Comparison of ENCODE assay signal across 10 cellular contexts in the genomic region with DNA sequence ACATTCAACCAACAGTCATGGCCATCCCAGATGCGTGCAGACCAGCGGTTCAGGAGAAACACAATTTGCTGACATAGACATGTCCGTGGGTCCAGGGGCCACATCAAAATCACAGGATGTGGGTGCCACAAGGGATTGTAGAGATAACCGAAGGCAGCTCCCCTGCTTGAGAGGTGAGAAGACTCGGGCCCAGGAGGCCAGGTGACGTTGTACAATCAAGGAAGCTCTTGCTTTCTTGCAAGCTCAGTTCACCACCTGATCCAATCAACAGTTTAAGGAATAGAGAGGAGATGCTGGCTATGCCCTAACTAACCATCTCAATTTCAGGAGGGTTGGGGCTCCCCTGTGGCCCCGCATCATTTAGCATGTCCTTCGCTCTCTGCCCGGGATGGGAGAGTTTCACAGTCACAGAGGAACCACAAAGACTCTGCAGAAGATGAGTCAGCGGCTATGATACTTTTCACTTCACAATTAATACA. TPM values are rescaled to one million over a fixed set of nuclear protein-coding genes. Genes with fewer than 3 reads are reported as not detected.
DNase-seq lines count a peak whose midpoint lies in the region; ATAC-seq and TF ChIP-seq lines count a peak whose summit lies in the region.
"Had no signal": no experiment of that assay in that cellular context is flagged by ENCODE, and none has a peak within 500 bp of the region (broad histone marks: within the 10 kb centered on the region; RNA-seq: fewer than 3 reads in every experiment).

No MANE protein-coding gene starts in this region.

- H3K27ac ChIP-seq in testis, result no peak overlapping the region
- H3K27ac ChIP-seq: prostate gland had no signal

- no peaks in the 10 kb centered on the region for H3K9me3 Mint-ChIP-seq in osteocyte (ENCODE audit: unreplicated experiment)

- WGBS in testis, 2 donors, result 87 to 89% methylated on average over 8 to 10 of the region's 10 CpGs

- H3K4me1 Mint-ChIP-seq in osteocyte (ENCODE audit: unreplicated experiment), result no peaks in the 10 kb centered on the region

- H3K27ac Mint-ChIP-seq in osteocyte (ENCODE audit: unreplicated experiment), result no peak overlapping the region

- no peaks in the 10 kb centered on the region for H3K36me3 Mint-ChIP-seq in osteocyte (ENCODE audit: unreplicated experiment)

- H3K4me3 Mint-ChIP-seq in osteocyte (ENCODE audit: unreplicated experiment), result no peak overlapping the region

- TF ChIP-seq CTCF in mucosa of descending colon (IDR thresholded peaks at IDR 0.05), result no peak
- TF ChIP-seq CTCF in osteocyte (IDR thresholded peaks at IDR 0.05), result no peak
- TF ChIP-seq CTCF in testis (IDR thresholded peaks at IDR 0.05), result no peak

- H3K27me3 Mint-ChIP-seq in osteocyte (ENCODE audit: unreplicated experiment), result peaks cover 73% of the 10 kb centered on the region

- H3K4me1 ChIP-seq in mucosa of descending colon (ENCODE audit: low read depth), result peaks cover 3% of the 10 kb centered on the region
- no peaks in the 10 kb centered on the region for H3K4me1 ChIP-seq in testis
- H3K4me1 ChIP-seq: prostate gland had no signal

- ATAC-seq in GM18511 (IDR thresholded peaks at IDR 0.05; ENCODE audit: unreplicated experiment), result peak; percentile 72
- ATAC-seq in HG02623 (IDR thresholded peaks at IDR 0.05; ENCODE audit: unreplicated experiment), result peak; percentile 43
- ATAC-seq in mucosa of descending colon, result peak; percentile 14

- H3K4me3 ChIP-seq in mucosa of descending colon, result no peak overlapping the region
- no peak overlapping the region for H3K4me3 ChIP-seq in testis
- H3K4me3 ChIP-seq: prostate gland had no signal

- H3K27me3 ChIP-seq in testis, result no peaks in the 10 kb centered on the region

- H3K9me3 ChIP-seq in mucosa of descending colon, result no peaks in the 10 kb centered on the region
- no peaks in the 10 kb centered on the region for H3K9me3 ChIP-seq in testis
- H3K9me3 ChIP-seq: prostate gland had no signal

- intact Hi-C loops in mucosa of descending colon (cut with DNase I, micrococcal nuclease), result no loop called here
- intact Hi-C loops in testis (cut with DNase I; ENCODE audit: low total_unique reads), result no loop called here

- DNase-seq in T-helper 22 cell (ENCODE audit: low read depth) (peak; percentile 51), mucosa of descending colon (peak in 1 of 3 donors; percentile 19), osteocyte (ENCODE audit: extremely low spot score, unreplicated experiment) (no peak), testis (no peak), HuH-7 (ENCODE audit: low spot score) (no peak), cortex of kidney (lab: John Stamatoyannopoulos, UW) (no peak)
- DNase-seq: NCI-H526 treated with DMSO at 0.1 percent for 48 hours had no signal

- H3K36me3 ChIP-seq in mucosa of descending colon (ENCODE audit: low read depth), result no peaks in the 10 kb centered on the region
- H3K36me3 ChIP-seq in testis (ENCODE audit: low read depth, missing control alignments), result no peaks in the 10 kb centered on the region
- H3K36me3 ChIP-seq: prostate gland had no signal

- no peak for TF ChIP-seq POLR2A in testis (IDR thresholded peaks at IDR 0.05)

RNA-seq across cellular contexts. Expression of a gene that starts 19.5 kb away (rescaled TPM):
- total RNA-seq in mucosa of descending colon, result 1 to 10 TPM in 2 of 3 donors, under 1 TPM in 1; 0.60 to 2.5 (median 1.8) TPM
- not detected in 2 replicates for total RNA-seq in osteocyte
- total RNA-seq in testis, result 1 to 10 TPM in 1 of 2 donors, under 1 TPM in 1; 0.39 to 1.4 TPM
- 0.40 TPM for polyA plus RNA-seq in testis (ENCODE audit: insufficient read depth, low read depth, low replicate concordance)

RNA-seq across cellular contexts. Expression of a gene that starts 27.4 kb away (rescaled TPM):
- total RNA-seq in mucosa of descending colon, result under 1 TPM; 0.35 to 0.72 (median 0.69) TPM
- total RNA-seq in osteocyte, result not detected in 2 replicates
- total RNA-seq in testis, result under 1 TPM in 1 of 2 donors, not detected in 1; 0.56 TPM
- 0.40 TPM for polyA plus RNA-seq in testis (ENCODE audit: insufficient read depth, low read depth, low replicate concordance)

RNA-seq across cellular contexts. Expression of a gene that starts 56.9 kb away (rescaled TPM):
- total RNA-seq in mucosa of descending colon (100 to 1,000 TPM in 1 of 3 donors, 10 to 100 TPM in 1, 1 to 10 TPM in 1; 6.0 to 206 (median 60.1) TPM), osteocyte (not detected in 2 replicates), testis (not detected)
- not detected for polyA plus RNA-seq in testis (ENCODE audit: insufficient read depth, low read depth, low replicate concordance)

Comparison
In these comparisons a context has a peak if more than half of its experiments do, and no peak if none do; other contexts are left out.
1. ATAC-seq: peak in every context shown above with its lines; median percentile 72 in GM18511; 43 in HG02623; 14 in mucosa of descending colon.